Comparison of ENCODE assay signal across 20 cellular contexts in genomic region chr15:71120428-71120944, GRCh38. TPM values are rescaled to one million over a fixed set of nuclear protein-coding genes. Genes with fewer than 3 reads are reported as not detected.
DNase-seq lines count a peak whose midpoint lies in the region; ATAC-seq and TF ChIP-seq lines count a peak whose summit lies in the region.
"Had no signal": no experiment of that assay in that cellular context is flagged by ENCODE, and none has a peak within 500 bp of the region (broad histone marks: within the 10 kb centered on the region; RNA-seq: fewer than 3 reads in every experiment).

No MANE protein-coding gene starts in this region.

- H3K4me3 ChIP-seq in right atrium auricular region = no peak overlapping the region
- H3K4me3 ChIP-seq in thyroid gland (replicated peaks in 1 of 3) = no peak overlapping the region
- H3K4me3 ChIP-seq: GM23248, SJSA1 had no signal

- H3K9me3 ChIP-seq in right atrium auricular region = no peaks in the 10 kb centered on the region
- no peaks in the 10 kb centered on the region for H3K9me3 ChIP-seq in thyroid gland
- H3K9me3 ChIP-seq: SJSA1 had no signal

- H3K4me1 ChIP-seq in right atrium auricular region (peaks cover 0 to 42% of the 10 kb centered on the region in 2 donors), thyroid gland (peaks cover 43 to 67% of the 10 kb centered on the region in 2 donors)

- CTCF ChIA-PET in RWPE1 (lab: Yijun Ruan, JAX) = interaction anchor here (0.6 kb wide), 1 partner anchor 535 kb away, joined by 7 read pairs; no protein-coding TSS in a partner anchor

- no peak overlapping the region for H3K27ac Mint-ChIP-seq in nephron progenitor cell
- H3K27ac Mint-ChIP-seq: CD4-positive, CD25-positive, alpha-beta regulatory T cell had no signal

- no peaks in the 10 kb centered on the region for H3K9me3 Mint-ChIP-seq in nephron progenitor cell

- no peaks in the 10 kb centered on the region for H3K36me3 Mint-ChIP-seq in nephron progenitor cell (ENCODE audit: low read depth)
- H3K36me3 Mint-ChIP-seq: CD4-positive, CD25-positive, alpha-beta regulatory T cell had no signal

- no peak overlapping the region for H3K4me3 Mint-ChIP-seq in nephron progenitor cell
- H3K4me3 Mint-ChIP-seq: CD4-positive, CD25-positive, alpha-beta regulatory T cell had no signal

- peaks cover 80% of the 10 kb centered on the region for H3K4me1 Mint-ChIP-seq in nephron progenitor cell

- H3K36me3 ChIP-seq in right atrium auricular region = no peaks in the 10 kb centered on the region
- no peaks in the 10 kb centered on the region for H3K36me3 ChIP-seq in thyroid gland

- no peak for TF ChIP-seq POLR2A in thyroid gland (IDR thresholded peaks at IDR 0.05)

- TF ChIP-seq CTCF in right atrium auricular region (IDR thresholded peaks at IDR 0.05) = no peak
- no peak for TF ChIP-seq CTCF in RWPE1 (conservative IDR thresholded peaks at IDR 0.05; ENCODE audit: low read depth)
- no peak for TF ChIP-seq CTCF in thyroid gland (IDR thresholded peaks at IDR 0.05)
- TF ChIP-seq CTCF in nephron progenitor cell (IDR thresholded peaks at IDR 0.05) = no peak

- no peak for DNase-seq in right atrium auricular region (ENCODE audit: low spot score)
- DNase-seq in left cardiac atrium = no peak
- no peak for DNase-seq in RWPE1 (ENCODE audit: low spot score)
- no peak for DNase-seq in thyroid gland
- DNase-seq in HuH-7.5 (ENCODE audit: low spot score) = no peak
- DNase-seq in nephron progenitor cell = no peak
- DNase-seq: CD4-positive, CD25-positive, alpha-beta regulatory T cell; DMS79; GM23248; IMR-90; NCI-H1694; NCI-H2081; NCI-H2171; NCI-H524 treated with DMSO at 0.1 percent for 48 hours; NK-92 treated with Interleukin-12 subunit alpha and Interleukin-12 subunit beta, amount 100 ng/mL, for 24 hours had no signal

- ATAC-seq in left cardiac atrium (no peak), esophagus mucosa (peak; percentile 43), GM18511 (IDR thresholded peaks at IDR 0.05; ENCODE audit: unreplicated experiment) (no peak)
- ATAC-seq: HCT116, Panc1 had no signal

- intact Hi-C loops in left cardiac atrium (cut with DNase I) (no loop called here), thyroid gland (cut with DNase I) (no loop called here)

- H3K27me3 Mint-ChIP-seq in nephron progenitor cell (ENCODE audit: low read depth, poor library complexity) = peaks cover 12% of the 10 kb centered on the region

- H3K27me3 ChIP-seq in right atrium auricular region (no peaks in the 10 kb centered on the region), thyroid gland (no peaks in the 10 kb centered on the region)
- H3K27me3 ChIP-seq: SJSA1 had no signal

- POLR2A ChIA-PET in RWPE1 (lab: Yijun Ruan, JAX; ENCODE audit: low non-redundant PET) = no interaction called here

- H3K27ac ChIP-seq in right atrium auricular region = peak overlapping the region; percentile 25 to 52
- peak overlapping the region; percentile 63 for H3K27ac ChIP-seq in RWPE1
- peak overlapping the region; percentile 49 to 77 (median 71) for H3K27ac ChIP-seq in thyroid gland
- H3K27ac ChIP-seq: GM23248, SJSA1 had no signal

- WGBS in thyroid gland, 2 donors = 75 to 79% methylated on average over 5 to 7 of the region's 8 CpGs

RNA-seq across cellular contexts. Expression of gene THSD4, which starts 5.2 kb away (rescaled TPM):
- 10 to 100 TPM; 41.2 to 85.3 TPM for total RNA-seq in right atrium auricular region
- total RNA-seq in left cardiac atrium = 10 to 100 TPM; 39.8 to 68.3 TPM
- total RNA-seq in esophagus mucosa = 121 TPM
- total RNA-seq in thyroid gland = 10 to 100 TPM; 23.0 to 68.5 (median 48.6) TPM
- total RNA-seq: CD4-positive, CD25-positive, alpha-beta regulatory T cell had no signal
